Comparison of ENCODE assay signal across 2 cellular contexts in the genomic region with DNA sequence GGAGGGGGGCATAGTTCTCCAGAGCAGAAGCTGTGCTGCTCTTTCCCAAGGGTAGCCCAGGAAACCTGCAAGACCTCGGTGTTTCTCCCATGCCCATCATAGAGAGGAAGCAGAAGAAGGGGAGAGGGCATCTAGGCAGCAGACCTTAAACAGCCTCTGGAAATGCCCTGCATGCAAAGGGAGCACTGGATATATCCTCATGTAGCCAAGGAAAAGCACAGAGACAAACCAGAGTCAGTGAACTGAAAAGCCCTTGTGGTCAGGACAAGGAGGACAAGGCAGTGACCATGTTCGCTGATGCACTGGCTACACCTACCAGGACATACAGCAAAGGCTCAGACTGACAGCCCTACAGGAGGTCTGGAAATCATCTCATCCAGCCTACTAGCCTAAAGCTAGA.
TF ChIP-seq lines count a peak whose summit lies in the region.

No MANE protein-coding gene starts in this region.

TF ChIP-seq in A549, 52 proteins besides CTCF, POLR2A, EP300 and RAD21:
- TF ChIP-seq SREBF2 (IDR thresholded peaks at IDR 0.05) = no peak
- no peak for TF ChIP-seq KDM1A (IDR thresholded peaks at IDR 0.05; ENCODE audit: low read depth)
- TF ChIP-seq JUNB (IDR thresholded peaks at IDR 0.05) = no peak
- TF ChIP-seq PHF8 (IDR thresholded peaks at IDR 0.05; ENCODE audit: borderline replicate concordance, low read depth) = no peak
- TF ChIP-seq FOSL2 (IDR thresholded peaks at IDR 0.05) = no peak
- no peak for TF ChIP-seq FOSL2 (CRISPR knock-in tag; IDR thresholded peaks at IDR 0.05)
- no peak for TF ChIP-seq ZSCAN20 (CRISPR knock-in tag; IDR thresholded peaks at IDR 0.05)
- no peak for TF ChIP-seq ZFP36 (IDR thresholded peaks at IDR 0.05; ENCODE audit: borderline replicate concordance, partially characterized antibody)
- no peak for TF ChIP-seq HEYL (CRISPR knock-in tag; IDR thresholded peaks at IDR 0.05)
TF ChIP-seq in A549: peak in this region for 0.

TF ChIP-seq in GM23338, 12 proteins besides CTCF, POLR2A, EP300 and RAD21:
- TF ChIP-seq EZH2 (IDR thresholded peaks at IDR 0.05; ENCODE audit: low read depth, unreplicated experiment) (no peak), NANOG (IDR thresholded peaks at IDR 0.05; ENCODE audit: borderline replicate concordance) (no peak), ZNF331 (CRISPR knock-in tag; IDR thresholded peaks at IDR 0.05; ENCODE audit: low read depth) (no peak), ZNF114 (CRISPR knock-in tag; IDR thresholded peaks at IDR 0.05) (no peak)
- TF ChIP-seq, protein P1, sequence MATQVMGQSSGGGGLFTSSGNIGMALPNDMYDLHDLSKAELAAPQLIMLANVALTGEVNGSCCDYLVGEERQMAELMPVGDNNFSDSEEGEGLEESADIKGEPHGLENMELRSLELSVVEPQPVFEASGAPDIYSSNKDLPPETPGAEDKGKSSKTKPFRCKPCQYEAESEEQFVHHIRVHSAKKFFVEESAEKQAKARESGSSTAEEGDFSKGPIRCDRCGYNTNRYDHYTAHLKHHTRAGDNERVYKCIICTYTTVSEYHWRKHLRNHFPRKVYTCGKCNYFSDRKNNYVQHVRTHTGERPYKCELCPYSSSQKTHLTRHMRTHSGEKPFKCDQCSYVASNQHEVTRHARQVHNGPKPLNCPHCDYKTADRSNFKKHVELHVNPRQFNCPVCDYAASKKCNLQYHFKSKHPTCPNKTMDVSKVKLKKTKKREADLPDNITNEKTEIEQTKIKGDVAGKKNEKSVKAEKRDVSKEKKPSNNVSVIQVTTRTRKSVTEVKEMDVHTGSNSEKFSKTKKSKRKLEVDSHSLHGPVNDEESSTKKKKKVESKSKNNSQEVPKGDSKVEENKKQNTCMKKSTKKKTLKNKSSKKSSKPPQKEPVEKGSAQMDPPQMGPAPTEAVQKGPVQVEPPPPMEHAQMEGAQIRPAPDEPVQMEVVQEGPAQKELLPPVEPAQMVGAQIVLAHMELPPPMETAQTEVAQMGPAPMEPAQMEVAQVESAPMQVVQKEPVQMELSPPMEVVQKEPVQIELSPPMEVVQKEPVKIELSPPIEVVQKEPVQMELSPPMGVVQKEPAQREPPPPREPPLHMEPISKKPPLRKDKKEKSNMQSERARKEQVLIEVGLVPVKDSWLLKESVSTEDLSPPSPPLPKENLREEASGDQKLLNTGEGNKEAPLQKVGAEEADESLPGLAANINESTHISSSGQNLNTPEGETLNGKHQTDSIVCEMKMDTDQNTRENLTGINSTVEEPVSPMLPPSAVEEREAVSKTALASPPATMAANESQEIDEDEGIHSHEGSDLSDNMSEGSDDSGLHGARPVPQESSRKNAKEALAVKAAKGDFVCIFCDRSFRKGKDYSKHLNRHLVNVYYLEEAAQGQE (IDR thresholded peaks at IDR 0.05; ENCODE audit: unreplicated experiment) = no peak
TF ChIP-seq in GM23338: peak in this region for 0.
